In genomic region chr20:38842017-38842416, GRCh38 we compare ENCODE assay signal across 9 cellular contexts. TPM values are rescaled to one million over a fixed set of nuclear protein-coding genes. Genes with fewer than 3 reads are reported as not detected.
A peak's percentile ranks its signal among the peaks of the same experiment; 100 is the strongest.
DNase-seq lines count a peak whose midpoint lies in the region; ATAC-seq, FAIRE-seq and TF ChIP-seq lines count a peak whose summit lies in the region.
"Had no signal": no experiment of that assay in that cellular context is flagged by ENCODE, and none has a peak within 500 bp of the region (broad histone marks: within the 10 kb centered on the region; RNA-seq: fewer than 3 reads in every experiment).

No MANE protein-coding gene starts in this region.

- peaks cover 82% of the 10 kb centered on the region for H3K4me1 Mint-ChIP-seq in activated CD4-positive, alpha-beta memory T cell treated with anti-CD3 and anti-CD28 coated beads for 36 hours (ENCODE audit: low read depth)
- no peaks in the 10 kb centered on the region for H3K4me1 Mint-ChIP-seq in chondrocyte (ENCODE audit: low read depth)

- no peaks in the 10 kb centered on the region for H3K27me3 Mint-ChIP-seq in activated CD4-positive, alpha-beta memory T cell treated with anti-CD3 and anti-CD28 coated beads for 36 hours
- H3K27me3 Mint-ChIP-seq in chondrocyte (ENCODE audit: low read depth): peaks cover 42% of the 10 kb centered on the region

- POLR2A ChIA-PET in activated CD4-positive, alpha-beta memory T cell treated with anti-CD3 and anti-CD28 coated beads for 36 hours (lab: Charles Lee): interaction anchor here (0.5 to 2.6 kb wide), 6 partner anchors 8 to 407 kb away, joined by 3 to 33 read pairs (median 12); partner anchors contain the start of genes PPP1R16B and SNHG17

- peak overlapping the region; percentile 59 for H3K4me3 Mint-ChIP-seq in activated CD4-positive, alpha-beta memory T cell treated with anti-CD3 and anti-CD28 coated beads for 36 hours
- no peak overlapping the region for H3K4me3 Mint-ChIP-seq in chondrocyte (ENCODE audit: unreplicated experiment)

- DNase-seq in GM19239 (ENCODE audit: insufficient read length, low spot score): no peak
- DNase-seq in activated CD4-positive, alpha-beta memory T cell treated with anti-CD3 and anti-CD28 coated beads for 36 hours: no peak
- DNase-seq in SIG-M5 (lab: John Stamatoyannopoulos, UW): no peak
- DNase-seq in NCI-H2107 (lab: John Stamatoyannopoulos, UW): no peak
- DNase-seq in chondrocyte (ENCODE audit: low spot score): no peak
- DNase-seq in activated CD4-positive, CD25-positive, alpha-beta regulatory T cell treated with anti-CD3 and anti-CD28 coated beads, Interleukin-2, amount 50 U/mL, for 72 hours: no peak

- peak; percentile 44 for ATAC-seq in HG03045 (IDR thresholded peaks at IDR 0.05; ENCODE audit: unreplicated experiment)

- no peak for TF ChIP-seq CTCF in chondrocyte (IDR thresholded peaks at IDR 0.05)

- no peaks in the 10 kb centered on the region; a peak in 1 of 22 replicates for H3K9me3 ChIP-seq in BLaER1 treated with 17β-estradiol and CSF1 and Interleukin-3, amounts not matched to agents 10 nM and 100 nM (replicated peaks in 1 of 11)

- H3K27ac ChIP-seq in BLaER1 treated with 17β-estradiol and CSF1 and Interleukin-3, amounts not matched to agents 10 nM and 100 nM: peak overlapping the region; percentile 30 to 74 (median 64); a peak in 21 of 22 replicates
- H3K27ac ChIP-seq: C4-2B had no signal

- peaks cover 19 to 28% (median 24%) of the 10 kb centered on the region in 10 experiments for H3K4me1 ChIP-seq in BLaER1 treated with 17β-estradiol and CSF1 and Interleukin-3, amounts not matched to agents 10 nM and 100 nM

- peak overlapping the region in 2 of 11 experiments; percentile 18 to 39; a peak in 2 of 22 replicates for H3K9ac ChIP-seq in BLaER1 treated with 17β-estradiol and CSF1 and Interleukin-3, amounts not matched to agents 10 nM and 100 nM

- CTCF ChIA-PET in activated CD4-positive, alpha-beta memory T cell treated with anti-CD3 and anti-CD28 coated beads for 36 hours (lab: Charles Lee): interaction anchor here (0.6 to 4.1 kb wide), 6 partner anchors 12 to 51 kb away, joined by 3 to 17 read pairs (median 6); no protein-coding TSS in a partner anchor

- peak overlapping the region; percentile 44 to 66 (median 58); a peak in 21 of 22 replicates for H3K4me2 ChIP-seq in BLaER1 treated with 17β-estradiol and CSF1 and Interleukin-3, amounts not matched to agents 10 nM and 100 nM

- peak; percentile 97 for FAIRE-seq in GM19239 (lab: Jason Lieb, UNC)

- H3K27me3 ChIP-seq in BLaER1 treated with 17β-estradiol and CSF1 and Interleukin-3, amounts not matched to agents 10 nM and 100 nM: no peaks in the 10 kb centered on the region

- intact Hi-C loops in activated CD4-positive, alpha-beta memory T cell treated with anti-CD3 and anti-CD28 coated beads for 36 hours (cut with micrococcal nuclease): loop anchor here (1.0 to 2.0 kb wide), 6 partner anchors 9 to 177 kb away; partner anchors contain the start of gene PPP1R16B

- H3K36me3 ChIP-seq in BLaER1 treated with 17β-estradiol and CSF1 and Interleukin-3, amounts not matched to agents 10 nM and 100 nM: peaks cover 0 to 20% (median 10%) of the 10 kb centered on the region in 11 experiments; a peak in 8 of 22 replicates

- H4K20me1 ChIP-seq in BLaER1 treated with 17β-estradiol and CSF1 and Interleukin-3, amounts not matched to agents 10 nM and 100 nM: no peaks in the 10 kb centered on the region

- no peaks in the 10 kb centered on the region for H3K9me3 Mint-ChIP-seq in activated CD4-positive, alpha-beta memory T cell treated with anti-CD3 and anti-CD28 coated beads for 36 hours
- H3K9me3 Mint-ChIP-seq in chondrocyte (ENCODE audit: low read depth): peaks cover 2% of the 10 kb centered on the region

- H3K36me3 Mint-ChIP-seq in activated CD4-positive, alpha-beta memory T cell treated with anti-CD3 and anti-CD28 coated beads for 36 hours: peaks cover 55% of the 10 kb centered on the region
- H3K36me3 Mint-ChIP-seq in chondrocyte (ENCODE audit: low read depth): no peaks in the 10 kb centered on the region

- no peak overlapping the region for H3K4me3 ChIP-seq in BLaER1 treated with 17β-estradiol and CSF1 and Interleukin-3, amounts not matched to agents 10 nM and 100 nM

- peak overlapping the region; percentile 90 for H3K27ac Mint-ChIP-seq in activated CD4-positive, alpha-beta memory T cell treated with anti-CD3 and anti-CD28 coated beads for 36 hours
- no peak overlapping the region for H3K27ac Mint-ChIP-seq in chondrocyte (ENCODE audit: unreplicated experiment)

RNA-seq across cellular contexts. Expression of gene PPP1R16B, which starts 36.5 kb away (rescaled TPM):
- total RNA-seq in activated CD4-positive, alpha-beta memory T cell treated with anti-CD3 and anti-CD28 coated beads for 36 hours: 100 to 1,000 TPM; 111 to 114 TPM
- not detected in 3 replicates for total RNA-seq in chondrocyte

Comparison
In these comparisons a context has a peak if more than half of its experiments do, and no peak if none do; other contexts are left out.
1. RNA of gene PPP1R16B, which starts 36.5 kb away (total RNA-seq): 111 to 114 TPM in activated CD4-positive, alpha-beta memory T cell treated with anti-CD3 and anti-CD28 coated beads for 36 hours; not detected in chondrocyte; every median in the first group is over 100 times any median in the second.